In the genomic region with DNA sequence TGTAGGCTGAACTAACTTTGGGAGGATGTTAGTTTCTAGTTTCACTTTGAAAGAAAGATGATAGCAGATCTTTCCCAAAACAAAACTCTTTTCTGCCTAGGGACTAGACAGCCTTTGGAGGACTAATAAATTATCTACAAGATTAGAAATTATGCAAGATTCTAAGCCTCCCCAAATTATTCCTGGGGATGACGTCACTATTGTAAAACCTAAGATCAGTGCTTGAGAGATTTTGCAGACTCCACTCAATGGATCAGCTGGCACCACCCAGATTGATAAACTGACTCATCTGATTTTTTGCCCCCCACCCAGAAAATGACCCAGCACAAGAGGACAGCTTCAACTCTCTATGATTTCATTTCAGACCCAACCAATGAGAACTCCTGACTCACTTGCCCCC, we compare ENCODE assay signal across 27 cellular contexts.
DNase-seq lines count a peak whose midpoint lies in the region; ATAC-seq, FAIRE-seq and TF ChIP-seq lines count a peak whose summit lies in the region.
"Had no signal": no experiment of that assay in that cellular context is flagged by ENCODE, and none has a peak within 500 bp of the region (broad histone marks: within the 10 kb centered on the region; RNA-seq: fewer than 3 reads in every experiment).

No MANE protein-coding gene starts in this region.

- H3K4me2 ChIP-seq in HepG2 (ENCODE audit: low read depth, low read length) = no peak overlapping the region
- no peak overlapping the region for H3K4me2 ChIP-seq in astrocyte (ENCODE audit: low read length)
- H3K4me2 ChIP-seq: A549, BLaER1 had no signal

- H3K27me3 ChIP-seq in HepG2 (ENCODE audit: control insufficient read depth in 1 of 2, insufficient read depth in 2 of 2, low read length in 2 of 2) (no peaks in the 10 kb centered on the region), right lobe of liver (peaks cover 0 to 5% of the 10 kb centered on the region in 2 donors), astrocyte (ENCODE audit: insufficient read depth, low read length) (no peaks in the 10 kb centered on the region)
- H3K27me3 ChIP-seq: BE2C had no signal

- no peak overlapping the region for H2AFZ ChIP-seq in HepG2 (ENCODE audit: low read length)
- no peak overlapping the region for H2AFZ ChIP-seq in astrocyte (ENCODE audit: low read depth, low read length)

- FAIRE-seq in HepG2 (lab: Jason Lieb, UNC) (no peak), astrocyte (lab: Jason Lieb, UNC) (peak; percentile 89)
- FAIRE-seq: A549, GM12878, GM12892, GM18507, GM19239 had no signal

- TF ChIP-seq RAD21 in HepG2 (CRISPR knock-in tag; IDR thresholded peaks at IDR 0.05) = no peak

- intact Hi-C loops in HepG2 (cut with micrococcal nuclease; ENCODE audit: unreplicated experiment) = no loop called here
- intact Hi-C loops in right lobe of liver (cut with DNase I) = no loop called here

- H3K27ac Mint-ChIP-seq in astrocyte (ENCODE audit: unreplicated experiment) = no peak overlapping the region
- H3K27ac Mint-ChIP-seq: CD4-positive, alpha-beta memory T cell; CD4-positive, CD25-positive, alpha-beta regulatory T cell; CD8-positive, alpha-beta memory T cell had no signal

- TF ChIP-seq EP300 in HepG2 (IDR thresholded peaks at IDR 0.05; ENCODE audit: low read depth in 2 of 2, low read length in 2 of 2) = no peak
- TF ChIP-seq EP300 in HepG2 (CRISPR knock-in tag; IDR thresholded peaks at IDR 0.05; ENCODE audit: borderline replicate concordance) = no peak

- H4K20me1 ChIP-seq in HepG2 (ENCODE audit: insufficient read depth, low read length) (no peaks in the 10 kb centered on the region), astrocyte (ENCODE audit: insufficient read depth, low read length) (no peaks in the 10 kb centered on the region)
- H4K20me1 ChIP-seq: BLaER1 had no signal

- H3K36me3 Mint-ChIP-seq in astrocyte (ENCODE audit: low read depth, unreplicated experiment) = no peaks in the 10 kb centered on the region
- H3K36me3 Mint-ChIP-seq: CD14-positive monocyte; CD4-positive, alpha-beta memory T cell; CD4-positive, CD25-positive, alpha-beta regulatory T cell; CD8-positive, alpha-beta memory T cell had no signal

- TF ChIP-seq POLR2A in HepG2 (IDR thresholded peaks at IDR 0.05; ENCODE audit: insufficient read depth in 1 of 2, low read depth in 2 of 2, low read length in 2 of 2) = no peak
- no peak for TF ChIP-seq POLR2A in right lobe of liver (IDR thresholded peaks at IDR 0.05)

- no peaks in the 10 kb centered on the region for H3K4me1 Mint-ChIP-seq in astrocyte (ENCODE audit: low read depth, unreplicated experiment)
- H3K4me1 Mint-ChIP-seq: CD14-positive monocyte; CD4-positive, alpha-beta memory T cell; CD4-positive, CD25-positive, alpha-beta regulatory T cell; CD8-positive, alpha-beta memory T cell had no signal

- H3K4me3 Mint-ChIP-seq in astrocyte (ENCODE audit: unreplicated experiment) = no peak overlapping the region
- H3K4me3 Mint-ChIP-seq: CD14-positive monocyte; CD4-positive, alpha-beta memory T cell; CD4-positive, CD25-positive, alpha-beta regulatory T cell; CD8-positive, alpha-beta memory T cell had no signal

- H3K4me1 ChIP-seq in HepG2 (ENCODE audit: insufficient read depth, low read length) (no peaks in the 10 kb centered on the region), right lobe of liver (no peaks in the 10 kb centered on the region), astrocyte (ENCODE audit: insufficient read depth, low read length) (no peaks in the 10 kb centered on the region)
- H3K4me1 ChIP-seq: A549, BE2C, BLaER1 had no signal

- no peak overlapping the region for H3K9ac ChIP-seq in HepG2 (ENCODE audit: insufficient read depth, low read depth, low read length)
- no peak overlapping the region for H3K9ac ChIP-seq in astrocyte (ENCODE audit: low read length)
- H3K9ac ChIP-seq: BLaER1 had no signal

- H3K4me3 ChIP-seq in HepG2 (replicated peaks in 1 of 3; ENCODE audit: insufficient read depth in 1 of 3, low read depth in 2 of 3, low read length in 3 of 3) (no peak overlapping the region), right lobe of liver (no peak overlapping the region), astrocyte (ENCODE audit: insufficient read depth, low read depth, low read length) (no peak overlapping the region)
- H3K4me3 ChIP-seq: A549, BLaER1, GM12878 had no signal

- POLR2A ChIA-PET in HepG2 (lab: Yijun Ruan, JAX) = no interaction called here

- no peak for DNase-seq in HepG2 (ENCODE audit: low spot score)
- no peak for DNase-seq in right lobe of liver
- DNase-seq in astrocyte (ENCODE audit: low read depth) = no peak
- no peak for DNase-seq in stimulated activated naive CD8-positive, alpha-beta T cell treated with anti-CD3 and anti-CD28 coated beads, Interleukin-15, Interleukin-2, amounts not matched to agents 100 U/mL and 50 U/mL, for 24 hours
- DNase-seq: ACHN; BE2C; C1 segment of cervical spinal cord; CD4-positive, alpha-beta memory T cell; CD4-positive, CD25-positive, alpha-beta regulatory T cell; CD8-positive, alpha-beta memory T cell; COR-L47; DMS 273 treated with DMSO at 0.1 percent for 48 hours; DMS153; DMS53; DMS79; DND-41; EL; GDM1 had no signal

- ATAC-seq in HepG2 (no peak), right lobe of liver (no peak), GM19463 (IDR thresholded peaks at IDR 0.05; ENCODE audit: unreplicated experiment) (no peak)
- no peak for ATAC-seq in stimulated activated naive CD8-positive, alpha-beta T cell treated with anti-CD3 and anti-CD28 coated beads, Interleukin-15, Interleukin-2, amounts not matched to agents 100 U/mL and 50 U/mL, for 24 hours
- ATAC-seq: A549, GM12878 had no signal

- no peaks in the 10 kb centered on the region for H3K79me2 ChIP-seq in HepG2 (ENCODE audit: insufficient read depth, low read length)
- no peaks in the 10 kb centered on the region for H3K79me2 ChIP-seq in astrocyte (ENCODE audit: insufficient read depth, low read length)

- WGBS in HepG2 (ENCODE audit: low lambda C conversion rate) = no CpG with 5 or more reads among the region's 1 CpG
- 25% methylated on average over 1 of the region's 1 CpG for WGBS in right lobe of liver (ENCODE audit: insufficient coverage, low coverage, low lambda C conversion rate, missing lambda C conversion rate)

- in situ Hi-C loops in HepG2 (cut with HindIII; ENCODE audit: extremely low pct_ligation_motif_present, low pct_unique_long_range_greater_than_20kb) = no loop called here

- H3K36me3 ChIP-seq in HepG2 (replicated peaks in 1 of 2; ENCODE audit: control insufficient read depth in 1 of 2, insufficient read depth in 2 of 2, low read length in 2 of 2) (no peaks in the 10 kb centered on the region), right lobe of liver (no peaks in the 10 kb centered on the region), astrocyte (ENCODE audit: insufficient read depth, low read length) (no peaks in the 10 kb centered on the region)
- H3K36me3 ChIP-seq: BE2C, BLaER1 had no signal

- BruUV-seq in HepG2 (replicated peaks; lab: Mats Ljungman, UMichigan) = no TSS peak

- no peak overlapping the region for H3K27ac ChIP-seq in HepG2 (ENCODE audit: extremely low read length, insufficient read depth, low read length)
- no peak overlapping the region for H3K27ac ChIP-seq in right lobe of liver
- no peak overlapping the region for H3K27ac ChIP-seq in astrocyte (ENCODE audit: low read depth, low read length)
- H3K27ac ChIP-seq: 22Rv1, A549, BLaER1 had no signal

- no peaks in the 10 kb centered on the region for H3K27me3 Mint-ChIP-seq in astrocyte (ENCODE audit: low read depth, unreplicated experiment)
- H3K27me3 Mint-ChIP-seq: CD4-positive, alpha-beta memory T cell; CD4-positive, CD25-positive, alpha-beta regulatory T cell; CD8-positive, alpha-beta memory T cell had no signal

- H3K9me3 Mint-ChIP-seq in astrocyte (ENCODE audit: unreplicated experiment) = no peaks in the 10 kb centered on the region

- H3K9me3 ChIP-seq in HepG2 (ENCODE audit: low read length) (peaks cover 7% of the 10 kb centered on the region; the same call in 1 of the 2 replicates), right lobe of liver (no peaks in the 10 kb centered on the region), astrocyte (ENCODE audit: insufficient read depth, low read depth, low read length) (no peaks in the 10 kb centered on the region)
- H3K9me3 ChIP-seq: A549, BE2C had no signal

- no peak for TF ChIP-seq CTCF in HepG2 (CRISPR knock-in tag; IDR thresholded peaks at IDR 0.05)
- TF ChIP-seq CTCF in right lobe of liver (IDR thresholded peaks at IDR 0.05) = no peak
- TF ChIP-seq CTCF in astrocyte (IDR thresholded peaks at IDR 0.05; ENCODE audit: insufficient read depth, low read depth, low read length) = no peak

- CTCF ChIA-PET in HepG2 (lab: Yijun Ruan, JAX; ENCODE audit: low intra/inter-chr PET ratio, low total read pairs) = no interaction called here

TF ChIP-seq in HepG2, 621 proteins besides CTCF, POLR2A, EP300 and RAD21:
- TF ChIP-seq RBM22 (optimal IDR thresholded peaks at IDR 0.05; ENCODE audit: low read length) = no peak
- TF ChIP-seq ATF7 (IDR thresholded peaks at IDR 0.05) = peak; percentile 92
- no peak for TF ChIP-seq ATF7 (CRISPR knock-in tag; IDR thresholded peaks at IDR 0.05)
- TF ChIP-seq CREB1 (IDR thresholded peaks at IDR 0.05) = peak; percentile 86
- no peak for TF ChIP-seq CREB1 (CRISPR knock-in tag; IDR thresholded peaks at IDR 0.05)
